Comparison of ENCODE assay signal across 18 cellular contexts in genomic region chr2:134667081-134667480, GRCh38. TPM values are rescaled to one million over a fixed set of nuclear protein-coding genes. Genes with fewer than 3 reads are reported as not detected.
"Had no signal": no experiment of that assay in that cellular context is flagged by ENCODE, and none has a peak within 500 bp of the region (broad histone marks: within the 10 kb centered on the region; RNA-seq: fewer than 3 reads in every experiment).

No MANE protein-coding gene starts in this region.

- H3K4me1 ChIP-seq: ascending aorta, gastrocnemius medialis, prostate gland had no signal

- H3K27me3 Mint-ChIP-seq: activated T-helper 17 cell treated with anti-CD3 and anti-CD28 coated beads, Interleukin-2, amount 50 U/mL, for 72 hours had no signal

- H3K9me3 ChIP-seq: ascending aorta, gastrocnemius medialis, heart right ventricle, prostate gland had no signal

- H3K27ac ChIP-seq: ascending aorta, gastrocnemius medialis, heart right ventricle, prostate gland, skin epidermis had no signal

- H3K4me1 Mint-ChIP-seq: endodermal cell, nephron had no signal

- DNase-seq: activated naive CD4-positive, alpha-beta T cell treated with Interleukin-2 at 50 U/mL for 16 hours; activated naive CD8-positive, alpha-beta T cell treated with anti-CD3 and anti-CD28 coated beads, Interleukin-2, amount 50 U/mL, for 24 hours; endodermal cell; gastrocnemius medialis; heart right ventricle; left colon; occipital lobe; right cardiac atrium; stimulated activated CD4-positive, alpha-beta T cell treated with anti-CD3 and anti-CD28 coated beads, Interleukin-4, amount 100 ng/mL, for 24 hours; T-helper 9 cell had no signal

- H3K36me3 ChIP-seq: ascending aorta, gastrocnemius medialis, heart right ventricle, prostate gland had no signal

- ATAC-seq: activated naive CD8-positive, alpha-beta T cell treated with anti-CD3 and anti-CD28 coated beads, Interleukin-2, amount 50 U/mL, for 24 hours; activated T-helper 17 cell treated with anti-CD3 and anti-CD28 coated beads, Interleukin-2, amount 50 U/mL, for 72 hours; gastrocnemius medialis; heart right ventricle; left colon; right cardiac atrium had no signal

- H3K27ac Mint-ChIP-seq: activated naive CD8-positive, alpha-beta T cell treated with anti-CD3 and anti-CD28 coated beads, Interleukin-2, amount 50 U/mL, for 24 hours; activated T-helper 17 cell treated with anti-CD3 and anti-CD28 coated beads, Interleukin-2, amount 50 U/mL, for 72 hours; endodermal cell; nephron; stimulated activated naive CD8-positive, alpha-beta T cell treated with anti-CD3 and anti-CD28 coated beads, Interleukin-15, Interleukin-2, amounts not matched to agents 100 ng/mL and 50 ng/mL, for 24 hours had no signal

- H3K27me3 ChIP-seq: ascending aorta, gastrocnemius medialis had no signal

- H3K9me3 Mint-ChIP-seq: activated naive CD8-positive, alpha-beta T cell treated with anti-CD3 and anti-CD28 coated beads, Interleukin-2, amount 50 U/mL, for 24 hours; activated T-helper 17 cell treated with anti-CD3 and anti-CD28 coated beads, Interleukin-2, amount 50 U/mL, for 72 hours; endodermal cell; nephron; stimulated activated naive CD8-positive, alpha-beta T cell treated with anti-CD3 and anti-CD28 coated beads, Interleukin-15, Interleukin-2, amounts not matched to agents 100 ng/mL and 50 ng/mL, for 24 hours had no signal

- H3K4me3 Mint-ChIP-seq: activated naive CD8-positive, alpha-beta T cell treated with anti-CD3 and anti-CD28 coated beads, Interleukin-2, amount 50 U/mL, for 24 hours; endodermal cell; nephron; stimulated activated naive CD8-positive, alpha-beta T cell treated with anti-CD3 and anti-CD28 coated beads, Interleukin-15, Interleukin-2, amounts not matched to agents 100 ng/mL and 50 ng/mL, for 24 hours had no signal

- H3K4me3 ChIP-seq: ascending aorta, gastrocnemius medialis, heart right ventricle, prostate gland, skin epidermis had no signal

RNA-seq across cellular contexts. Expression of gene TMEM163, which starts 51.7 kb away (rescaled TPM):
- total RNA-seq: ascending aorta, bronchial epithelial cell, gastrocnemius medialis, lung microvascular endothelial cell had no signal
